9 cellular contexts compared by ENCODE assay signal in genomic region chr15:78501857-78502256, GRCh38.
"Had no signal": no experiment of that assay in that cellular context is flagged by ENCODE, and none has a peak within 500 bp of the region (broad histone marks: within the 10 kb centered on the region; RNA-seq: fewer than 3 reads in every experiment).

No MANE protein-coding gene starts in this region.

- H3K27ac Mint-ChIP-seq: GM23338, H9, HFFc6 had no signal

- ATAC-seq: GM23338 had no signal

- H3K4me2 ChIP-seq: GM23338 had no signal

- FAIRE-seq: H1, H54 had no signal

- H3K9me3 Mint-ChIP-seq: HFFc6 had no signal

- DNase-seq: H9, HCEC 1CT, HFFc6, IMR-90, KBM-7 had no signal

- H3K27ac ChIP-seq: HL-60 had no signal

- H3K4me3 Mint-ChIP-seq: GM23338, H9, HFFc6 had no signal

- H2AFZ ChIP-seq: GM23338 had no signal

- H3K4me3 ChIP-seq: GM23338 had no signal
